10 cellular contexts compared by ENCODE assay signal in genomic region chr17:27218719-27219488, GRCh38.
DNase-seq lines count a peak whose midpoint lies in the region; ATAC-seq lines count a peak whose summit lies in the region.
"Had no signal": no experiment of that assay in that cellular context is flagged by ENCODE, and none has a peak within 500 bp of the region (broad histone marks: within the 10 kb centered on the region; RNA-seq: fewer than 3 reads in every experiment).

No MANE protein-coding gene starts in this region.

- no peaks in the 10 kb centered on the region for H3K36me3 Mint-ChIP-seq in activated T-helper 2 cell treated with anti-CD3 and anti-CD28 coated beads, Interferon-gamma antibody, Interleukin-2, Interleukin-4, amounts not matched to agents 10 μg/mL and 5 μg/mL and 100 μg/mL, durations not matched to agents 14 hours and 24 hours and 36 hours (ENCODE audit: low read depth)

- H3K36me3 ChIP-seq in aorta (ENCODE audit: control insufficient read depth in 1 of 2, insufficient read depth in 2 of 2, low read length in 1 of 2): no peaks in the 10 kb centered on the region
- no peaks in the 10 kb centered on the region for H3K36me3 ChIP-seq in Karpas-422 (ENCODE audit: insufficient read depth, low read length)

- H4K20me1 ChIP-seq in Karpas-422 (ENCODE audit: insufficient read depth, low read depth, low read length): no peaks in the 10 kb centered on the region

- H3K27me3 Mint-ChIP-seq in activated T-helper 2 cell treated with anti-CD3 and anti-CD28 coated beads, Interferon-gamma antibody, Interleukin-2, Interleukin-4, amounts not matched to agents 10 μg/mL and 5 μg/mL and 100 μg/mL, durations not matched to agents 14 hours and 24 hours and 36 hours (ENCODE audit: low read depth): no peaks in the 10 kb centered on the region

- H3K9me3 Mint-ChIP-seq in activated T-helper 2 cell treated with anti-CD3 and anti-CD28 coated beads, Interferon-gamma antibody, Interleukin-2, Interleukin-4, amounts not matched to agents 10 μg/mL and 5 μg/mL and 100 μg/mL, durations not matched to agents 14 hours and 24 hours and 36 hours: peaks cover 6% of the 10 kb centered on the region

- H3K27me3 ChIP-seq in aorta (ENCODE audit: control insufficient read depth in 1 of 2, insufficient read depth in 2 of 2, low read length in 1 of 2) (no peaks in the 10 kb centered on the region), Karpas-422 (ENCODE audit: low read length) (no peaks in the 10 kb centered on the region)

- DNase-seq in activated T-helper 2 cell treated with anti-CD3 and anti-CD28 coated beads, Interferon-gamma antibody, Interleukin-2, Interleukin-4, amounts not matched to agents 10 μg/mL and 5 μg/mL and 100 μg/mL, durations not matched to agents 14 hours and 24 hours and 36 hours (ENCODE audit: low spot score): no peak
- DNase-seq in NCI-H2081 treated with DMSO at 0.1 percent for 48 hours (lab: John Stamatoyannopoulos, UW) (no peak), aorta (no peak), Karpas-422 (no peak)
- DNase-seq: central memory CD4-positive, alpha-beta T cell; NCI-H187 treated with DMSO at 0.1 percent for 48 hours; substantia nigra had no signal

- no peak overlapping the region for H3K4me3 Mint-ChIP-seq in activated T-helper 2 cell treated with anti-CD3 and anti-CD28 coated beads, Interferon-gamma antibody, Interleukin-2, Interleukin-4, amounts not matched to agents 10 μg/mL and 5 μg/mL and 100 μg/mL, durations not matched to agents 14 hours and 24 hours and 36 hours (ENCODE audit: low read depth)

- H3K4me1 ChIP-seq in aorta (ENCODE audit: control insufficient read depth in 1 of 2, insufficient read depth in 2 of 2, low read length in 2 of 2): no peaks in the 10 kb centered on the region
- H3K4me1 ChIP-seq in Karpas-422 (ENCODE audit: low read length): peaks cover 19% of the 10 kb centered on the region

- ATAC-seq in GM18858 (IDR thresholded peaks at IDR 0.05; ENCODE audit: unreplicated experiment) (peak; percentile 67), GM21360 (IDR thresholded peaks at IDR 0.05; ENCODE audit: unreplicated experiment) (peak; percentile 73), HG03159 (IDR thresholded peaks at IDR 0.05; ENCODE audit: unreplicated experiment) (peak; percentile 60), aorta (ENCODE audit: low FRiP score) (no peak)

- no peak overlapping the region for H3K4me2 ChIP-seq in Karpas-422 (ENCODE audit: low read depth, low read length, poor library complexity, severe bottlenecking)

- WGBS in aorta, 2 donors: 88 to 89% methylated on average over 6 of the region's 6 CpGs

- H2AFZ ChIP-seq in Karpas-422 (ENCODE audit: low read length): no peak overlapping the region

- peak overlapping the region; percentile 6 for H3K27ac Mint-ChIP-seq in activated T-helper 2 cell treated with anti-CD3 and anti-CD28 coated beads, Interferon-gamma antibody, Interleukin-2, Interleukin-4, amounts not matched to agents 10 μg/mL and 5 μg/mL and 100 μg/mL, durations not matched to agents 14 hours and 24 hours and 36 hours

- H3K4me1 Mint-ChIP-seq in activated T-helper 2 cell treated with anti-CD3 and anti-CD28 coated beads, Interferon-gamma antibody, Interleukin-2, Interleukin-4, amounts not matched to agents 10 μg/mL and 5 μg/mL and 100 μg/mL, durations not matched to agents 14 hours and 24 hours and 36 hours (ENCODE audit: low read depth): peaks cover 10% of the 10 kb centered on the region

- no peak overlapping the region for H3K9ac ChIP-seq in Karpas-422 (ENCODE audit: low read length)

- intact Hi-C loops in activated T-helper 2 cell treated with anti-CD3 and anti-CD28 coated beads, Interferon-gamma antibody, Interleukin-2, Interleukin-4, amounts not matched to agents 10 μg/mL and 5 μg/mL and 100 μg/mL, durations not matched to agents 14 hours and 24 hours and 36 hours (cut with micrococcal nuclease): no loop called here
- intact Hi-C loops in aorta (cut with DNase I): no loop called here

- no peaks in the 10 kb centered on the region for H3K9me2 ChIP-seq in Karpas-422 (replicated peaks; ENCODE audit: insufficient read depth, low read length)

- H3K27ac ChIP-seq in aorta (ENCODE audit: low read depth in 1 of 2, low read length in 2 of 2) (no peak overlapping the region), Karpas-422 (ENCODE audit: low read length) (no peak overlapping the region)

- H3K9me3 ChIP-seq in aorta (ENCODE audit: control insufficient read depth, low read length) (peaks cover 2% of the 10 kb centered on the region), Karpas-422 (ENCODE audit: low read length) (no peaks in the 10 kb centered on the region)

- no peaks in the 10 kb centered on the region for H3K79me2 ChIP-seq in Karpas-422 (ENCODE audit: low read length)

- no peak overlapping the region for H3K4me3 ChIP-seq in aorta (ENCODE audit: low read length in 2 of 2)
- no peak overlapping the region for H3K4me3 ChIP-seq in Karpas-422 (ENCODE audit: low read length)
